2 cellular contexts compared by ENCODE assay signal in the genomic region with DNA sequence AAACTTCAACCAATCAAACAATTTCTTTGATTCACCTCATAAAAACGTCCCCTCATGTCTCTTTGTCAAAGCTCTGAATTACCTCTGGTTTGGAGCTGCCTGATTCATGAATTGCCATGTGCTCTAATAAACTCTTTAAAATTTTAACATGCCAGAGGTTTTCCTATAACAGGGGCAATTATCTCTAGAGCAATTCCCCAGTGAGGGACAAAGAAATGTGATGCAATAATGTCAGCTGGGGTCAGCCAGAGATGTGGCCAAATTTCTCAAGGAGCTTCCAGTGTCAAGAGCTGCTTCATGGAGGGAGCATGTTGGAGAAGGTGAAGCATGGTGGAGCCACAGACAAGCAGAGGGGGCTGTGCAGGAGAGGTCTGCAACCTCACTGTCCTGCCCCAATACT.
TF ChIP-seq lines count a peak whose summit lies in the region.

No MANE protein-coding gene starts in this region.

TF ChIP-seq in HepG2, 621 proteins besides CTCF, POLR2A, EP300 and RAD21:
- TF ChIP-seq, protein P1, sequence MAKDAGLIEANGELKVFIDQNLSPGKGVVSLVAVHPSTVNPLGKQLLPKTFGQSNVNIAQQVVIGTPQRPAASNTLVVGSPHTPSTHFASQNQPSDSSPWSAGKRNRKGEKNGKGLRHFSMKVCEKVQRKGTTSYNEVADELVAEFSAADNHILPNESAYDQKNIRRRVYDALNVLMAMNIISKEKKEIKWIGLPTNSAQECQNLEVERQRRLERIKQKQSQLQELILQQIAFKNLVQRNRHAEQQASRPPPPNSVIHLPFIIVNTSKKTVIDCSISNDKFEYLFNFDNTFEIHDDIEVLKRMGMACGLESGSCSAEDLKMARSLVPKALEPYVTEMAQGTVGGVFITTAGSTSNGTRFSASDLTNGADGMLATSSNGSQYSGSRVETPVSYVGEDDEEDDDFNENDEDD (CRISPR knock-in tag; IDR thresholded peaks at IDR 0.05; ENCODE audit: borderline replicate concordance) = no peak
- TF ChIP-seq GATAD2A (CRISPR knock-in tag; IDR thresholded peaks at IDR 0.05) (no peak), KAT7 (CRISPR knock-in tag; IDR thresholded peaks at IDR 0.05; ENCODE audit: borderline replicate concordance) (no peak), CEBPB (IDR thresholded peaks at IDR 0.05; ENCODE audit: borderline replicate concordance, low read depth, low read length) (peak; percentile 72), SP4 (CRISPR knock-in tag; IDR thresholded peaks at IDR 0.05) (no peak)

TF ChIP-seq in K562, 482 proteins besides CTCF, POLR2A, EP300 and RAD21:
- TF ChIP-seq CEBPB (tag; IDR thresholded peaks at IDR 0.05) (peak; percentile 55; the same call in 1 of the 2 replicates), ZNF232 (CRISPR knock-in tag; IDR thresholded peaks at IDR 0.05) (no peak), STAT5A (IDR thresholded peaks at IDR 0.05; ENCODE audit: borderline replicate concordance, low read length) (no peak), ZNF436 (CRISPR knock-in tag; IDR thresholded peaks at IDR 0.05) (no peak), CEBPG (CRISPR knock-in tag; IDR thresholded peaks at IDR 0.05) (no peak), CEBPG (tag; conservative IDR thresholded peaks at IDR 0.05 in 1 of 2, IDR thresholded peaks at IDR 0.05 in 1 of 2) (peak; percentile 57 to 66; a peak in 3 of 4 replicates), SMARCB1 (IDR thresholded peaks at IDR 0.05; ENCODE audit: insufficient read length, low read depth) (no peak)
- TF ChIP-seq, protein P2, sequence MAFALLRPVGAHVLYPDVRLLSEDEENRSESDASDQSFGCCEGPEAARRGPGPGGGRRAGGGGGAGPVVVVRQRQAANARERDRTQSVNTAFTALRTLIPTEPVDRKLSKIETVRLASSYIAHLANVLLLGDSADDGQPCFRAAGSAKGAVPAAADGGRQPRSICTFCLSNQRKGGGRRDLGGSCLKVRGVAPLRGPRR (CRISPR knock-in tag; IDR thresholded peaks at IDR 0.05) = no peak
- TF ChIP-seq, protein P3, sequence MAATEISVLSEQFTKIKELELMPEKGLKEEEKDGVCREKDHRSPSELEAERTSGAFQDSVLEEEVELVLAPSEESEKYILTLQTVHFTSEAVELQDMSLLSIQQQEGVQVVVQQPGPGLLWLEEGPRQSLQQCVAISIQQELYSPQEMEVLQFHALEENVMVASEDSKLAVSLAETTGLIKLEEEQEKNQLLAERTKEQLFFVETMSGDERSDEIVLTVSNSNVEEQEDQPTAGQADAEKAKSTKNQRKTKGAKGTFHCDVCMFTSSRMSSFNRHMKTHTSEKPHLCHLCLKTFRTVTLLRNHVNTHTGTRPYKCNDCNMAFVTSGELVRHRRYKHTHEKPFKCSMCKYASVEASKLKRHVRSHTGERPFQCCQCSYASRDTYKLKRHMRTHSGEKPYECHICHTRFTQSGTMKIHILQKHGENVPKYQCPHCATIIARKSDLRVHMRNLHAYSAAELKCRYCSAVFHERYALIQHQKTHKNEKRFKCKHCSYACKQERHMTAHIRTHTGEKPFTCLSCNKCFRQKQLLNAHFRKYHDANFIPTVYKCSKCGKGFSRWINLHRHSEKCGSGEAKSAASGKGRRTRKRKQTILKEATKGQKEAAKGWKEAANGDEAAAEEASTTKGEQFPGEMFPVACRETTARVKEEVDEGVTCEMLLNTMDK (IDR thresholded peaks at IDR 0.05; ENCODE audit: borderline replicate concordance, insufficient read depth, low read depth, low read length, poor library complexity, severe bottlenecking) = no peak
- TF ChIP-seq, protein P4, sequence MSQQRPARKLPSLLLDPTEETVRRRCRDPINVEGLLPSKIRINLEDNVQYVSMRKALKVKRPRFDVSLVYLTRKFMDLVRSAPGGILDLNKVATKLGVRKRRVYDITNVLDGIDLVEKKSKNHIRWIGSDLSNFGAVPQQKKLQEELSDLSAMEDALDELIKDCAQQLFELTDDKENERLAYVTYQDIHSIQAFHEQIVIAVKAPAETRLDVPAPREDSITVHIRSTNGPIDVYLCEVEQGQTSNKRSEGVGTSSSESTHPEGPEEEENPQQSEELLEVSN (IDR thresholded peaks at IDR 0.05; ENCODE audit: borderline replicate concordance in 1 of 2, extremely low read depth in 1 of 2, insufficient read depth in 1 of 2, insufficient read length in 1 of 2, low read depth in 1 of 2, low read length in 1 of 2, poor library complexity in 1 of 2, severe bottlenecking in 1 of 2) = no peak
- TF ChIP-seq, protein P5, sequence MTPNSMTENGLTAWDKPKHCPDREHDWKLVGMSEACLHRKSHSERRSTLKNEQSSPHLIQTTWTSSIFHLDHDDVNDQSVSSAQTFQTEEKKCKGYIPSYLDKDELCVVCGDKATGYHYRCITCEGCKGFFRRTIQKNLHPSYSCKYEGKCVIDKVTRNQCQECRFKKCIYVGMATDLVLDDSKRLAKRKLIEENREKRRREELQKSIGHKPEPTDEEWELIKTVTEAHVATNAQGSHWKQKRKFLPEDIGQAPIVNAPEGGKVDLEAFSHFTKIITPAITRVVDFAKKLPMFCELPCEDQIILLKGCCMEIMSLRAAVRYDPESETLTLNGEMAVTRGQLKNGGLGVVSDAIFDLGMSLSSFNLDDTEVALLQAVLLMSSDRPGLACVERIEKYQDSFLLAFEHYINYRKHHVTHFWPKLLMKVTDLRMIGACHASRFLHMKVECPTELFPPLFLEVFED (CRISPR knock-in tag; conservative IDR thresholded peaks at IDR 0.05) = no peak
